ENCODE assay signal across 6 cellular contexts in the genomic region with DNA sequence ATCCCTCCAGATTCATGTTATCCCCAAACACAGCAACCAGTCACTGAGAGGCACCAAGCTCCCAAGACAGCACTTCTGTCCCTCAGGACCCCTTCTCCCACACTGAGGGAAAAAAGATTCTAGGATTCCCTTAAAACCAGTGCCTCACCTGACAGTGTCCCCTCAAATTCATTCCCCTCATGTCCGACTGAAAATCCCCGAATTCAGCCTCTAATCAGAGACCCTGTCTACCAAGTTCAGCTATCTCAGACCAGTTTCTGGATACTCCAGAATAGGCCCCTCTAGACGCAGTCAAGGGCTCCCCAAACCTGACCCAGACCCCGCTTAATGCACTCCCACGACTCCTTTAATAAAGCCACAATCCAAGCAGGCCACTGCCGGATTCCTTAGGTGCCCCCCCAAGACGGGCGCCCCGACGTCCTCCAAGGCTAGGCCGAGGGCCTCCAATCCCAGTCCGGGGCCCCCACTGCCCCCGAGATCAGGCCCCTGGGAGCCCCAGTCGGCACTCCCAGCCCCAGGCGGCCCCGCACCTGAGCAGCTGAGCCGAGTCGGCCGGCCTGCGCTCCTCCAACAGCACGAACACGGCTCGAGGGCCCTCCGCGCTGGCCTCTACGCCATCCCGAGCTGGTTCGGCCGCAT. TPM values are rescaled to one million over a fixed set of nuclear protein-coding genes. Genes with fewer than 3 reads are reported as not detected.
DNase-seq lines count a peak whose midpoint lies in the region; ATAC-seq and TF ChIP-seq lines count a peak whose summit lies in the region.

No MANE protein-coding gene starts in this region.

- peaks cover 0 to 21% (median 3%) of the 10 kb centered on the region in 7 donors for H3K9me3 Mint-ChIP-seq in CD14-positive monocyte
- no peaks in the 10 kb centered on the region for H3K9me3 Mint-ChIP-seq in stimulated activated memory B cell treated with anti-CD40 and anti-IgM and Interleukin-4, amounts not matched to agents 10 μg/mL and 1 μg/mL and 100 μg/mL, for 72 hours

- H3K27ac Mint-ChIP-seq in CD14-positive monocyte = peak overlapping the region; percentile 94 to 97 (median 96)
- H3K27ac Mint-ChIP-seq in stimulated activated memory B cell treated with anti-CD40 and anti-IgM and Interleukin-4, amounts not matched to agents 10 μg/mL and 1 μg/mL and 100 μg/mL, for 72 hours = peak overlapping the region; percentile 89

- H3K4me3 Mint-ChIP-seq in CD14-positive monocyte = peak overlapping the region; percentile 91 to 95
- H3K4me3 Mint-ChIP-seq in stimulated activated memory B cell treated with anti-CD40 and anti-IgM and Interleukin-4, amounts not matched to agents 10 μg/mL and 1 μg/mL and 100 μg/mL, for 72 hours = peak overlapping the region; percentile 91

- no peaks in the 10 kb centered on the region for H3K9me3 ChIP-seq in esophagus muscularis mucosa

- no peak for ATAC-seq in stimulated activated memory B cell treated with anti-CD40 and anti-IgM and Interleukin-4, amounts not matched to agents 10 μg/mL and 1 μg/mL and 100 μg/mL, for 72 hours
- no peak for ATAC-seq in HG03442 (IDR thresholded peaks at IDR 0.05; ENCODE audit: unreplicated experiment)

- WGBS in esophagus muscularis mucosa = 24% methylated on average over 15 of the region's 29 CpGs

- peaks cover 0 to 13% (median 0%) of the 10 kb centered on the region in 3 donors for H3K27me3 Mint-ChIP-seq in CD14-positive monocyte (ENCODE audit: low read depth in 3 of 3)
- no peaks in the 10 kb centered on the region for H3K27me3 Mint-ChIP-seq in stimulated activated memory B cell treated with anti-CD40 and anti-IgM and Interleukin-4, amounts not matched to agents 10 μg/mL and 1 μg/mL and 100 μg/mL, for 72 hours

- H3K27ac ChIP-seq in esophagus muscularis mucosa (replicated peaks in 1 of 4) = peak overlapping the region; percentile 94 to 99 (median 98)

- no peak for TF ChIP-seq CTCF in CD14-positive monocyte (IDR thresholded peaks at IDR 0.05)
- no peak for TF ChIP-seq CTCF in esophagus muscularis mucosa (IDR thresholded peaks at IDR 0.05)

- no peak for TF ChIP-seq EP300 in esophagus muscularis mucosa (IDR thresholded peaks at IDR 0.05)

- peaks cover 17 to 23% of the 10 kb centered on the region in 2 donors for H3K36me3 Mint-ChIP-seq in CD14-positive monocyte
- H3K36me3 Mint-ChIP-seq in stimulated activated memory B cell treated with anti-CD40 and anti-IgM and Interleukin-4, amounts not matched to agents 10 μg/mL and 1 μg/mL and 100 μg/mL, for 72 hours = peaks cover 15% of the 10 kb centered on the region

- TF ChIP-seq POLR2A in esophagus muscularis mucosa (IDR thresholded peaks at IDR 0.05; ENCODE audit: low read depth) = no peak

- H3K4me3 ChIP-seq in Jurkat, Clone E6-1 (ENCODE audit: low read length) = peak overlapping the region; percentile 57
- H3K4me3 ChIP-seq in esophagus muscularis mucosa = peak overlapping the region; percentile 63 to 90 (median 84)

- H3K4me1 Mint-ChIP-seq in CD14-positive monocyte = peaks cover 44% of the 10 kb centered on the region
- peaks cover 36% of the 10 kb centered on the region for H3K4me1 Mint-ChIP-seq in stimulated activated memory B cell treated with anti-CD40 and anti-IgM and Interleukin-4, amounts not matched to agents 10 μg/mL and 1 μg/mL and 100 μg/mL, for 72 hours

- DNase-seq in CD14-positive monocyte (ENCODE audit: low spot score) (no peak), esophagus muscularis mucosa (ENCODE audit: extremely low spot score) (no peak), NOMO-1 treated with dmso at 0.1 percent for 144 hours (lab: John Stamatoyannopoulos, UW; ENCODE audit: unreplicated experiment) (no peak)
- DNase-seq in Jurkat, Clone E6-1 (ENCODE audit: low read depth, low spot score) = no peak

- H3K27me3 ChIP-seq in esophagus muscularis mucosa = no peaks in the 10 kb centered on the region

- H3K36me3 ChIP-seq in esophagus muscularis mucosa = peaks cover 13 to 19% (median 18%) of the 10 kb centered on the region in 4 donors

- H3K4me1 ChIP-seq in esophagus muscularis mucosa = peaks cover 13 to 41% (median 29%) of the 10 kb centered on the region in 4 donors

- intact Hi-C loops in CD14-positive monocyte (cut with micrococcal nuclease) = loop anchor here (5.0 to 10.0 kb wide), 4 partner anchors 40 to 148 kb away; a partner anchor contains a TSS
- intact Hi-C loops in esophagus muscularis mucosa (cut with DNase I) = no loop called here

RNA-seq across cellular contexts. Expression of a gene that starts 0.5 kb away (rescaled TPM):
- polyA plus RNA-seq in CD14-positive monocyte = 10 to 100 TPM; 12.8 to 22.0 TPM
- polyA plus RNA-seq in Jurkat, Clone E6-1 (2012; ENCODE audit: insufficient read depth, insufficient read length) = 12.5 TPM
- 100 to 1,000 TPM in 3 of 4 donors, 10 to 100 TPM in 1; 99.9 to 181 (median 150) TPM for total RNA-seq in esophagus muscularis mucosa

RNA-seq across cellular contexts. Expression of a gene that starts 16.1 kb away (rescaled TPM):
- polyA plus RNA-seq in CD14-positive monocyte = under 1 TPM in 1 of 2 donors, not detected in 1; 0.11 TPM
- polyA plus RNA-seq in Jurkat, Clone E6-1 (2012; ENCODE audit: insufficient read depth, insufficient read length) = 5.6 TPM
- total RNA-seq in esophagus muscularis mucosa = 1 to 10 TPM; 1.2 to 5.1 (median 2.9) TPM

RNA-seq across cellular contexts. Expression of a gene that starts 31.1 kb away (rescaled TPM):
- polyA plus RNA-seq in CD14-positive monocyte = 1 to 10 TPM; 4.1 to 5.5 TPM
- polyA plus RNA-seq in Jurkat, Clone E6-1 (2012; ENCODE audit: insufficient read depth, insufficient read length) = 51.5 TPM
- 10 to 100 TPM; 15.9 to 26.6 (median 23.8) TPM for total RNA-seq in esophagus muscularis mucosa

RNA-seq across cellular contexts. Expression of a gene that starts 37.0 kb away (rescaled TPM):
- polyA plus RNA-seq in CD14-positive monocyte = 10 to 100 TPM; 83.1 to 83.8 TPM
- 23.5 TPM for polyA plus RNA-seq in Jurkat, Clone E6-1 (2012; ENCODE audit: insufficient read depth, insufficient read length)
- total RNA-seq in esophagus muscularis mucosa = 10 to 100 TPM; 68.1 to 77.9 (median 72.7) TPM

RNA-seq across cellular contexts. Expression of a gene that starts 40.6 kb away (rescaled TPM):
- polyA plus RNA-seq in CD14-positive monocyte = 10 to 100 TPM in 1 of 2 donors, 1 to 10 TPM in 1; 3.8 to 10.7 TPM
- polyA plus RNA-seq in Jurkat, Clone E6-1 (2012; ENCODE audit: insufficient read depth, insufficient read length) = 43.4 TPM
- total RNA-seq in esophagus muscularis mucosa = 10 to 100 TPM; 24.7 to 36.4 (median 33.7) TPM
